In genomic region chr11:83671295-83671694, GRCh38 we compare ENCODE assay signal across 1 cellular context.
TF ChIP-seq lines count a peak whose summit lies in the region.

No MANE protein-coding gene starts in this region.

TF ChIP-seq in WTC11, 78 proteins besides CTCF, POLR2A, EP300 and RAD21 (continued from another document):
- TF ChIP-seq ZBTB43 (CRISPR knock-in tag; IDR thresholded peaks at IDR 0.05): no peak
TF ChIP-seq in WTC11: peak in this region for 0.
